30 cellular contexts compared by ENCODE assay signal in the genomic region with DNA sequence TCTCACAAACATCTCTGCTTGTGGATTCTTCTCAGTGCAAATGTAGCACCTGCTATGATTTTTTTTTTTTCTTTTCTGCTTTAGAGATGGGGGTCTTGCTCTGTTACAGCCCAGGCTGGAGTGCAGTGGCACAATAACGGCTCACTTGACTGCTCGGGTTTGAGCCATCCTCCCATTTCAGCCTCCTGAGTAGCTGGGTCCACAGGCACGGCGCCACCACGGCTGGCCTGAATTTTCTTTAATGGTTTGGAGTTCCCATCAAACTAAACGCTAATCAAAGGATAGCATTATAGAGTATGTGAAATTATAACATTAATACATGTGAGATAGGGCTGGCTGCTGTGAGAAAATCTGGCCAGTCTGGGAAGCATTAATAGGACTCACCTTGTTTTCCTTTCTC. TPM values are rescaled to one million over a fixed set of nuclear protein-coding genes. Genes with fewer than 3 reads are reported as not detected.
A peak's percentile ranks its signal among the peaks of the same experiment; 100 is the strongest.
DNase-seq lines count a peak whose midpoint lies in the region; ATAC-seq and TF ChIP-seq lines count a peak whose summit lies in the region.
"Had no signal": no experiment of that assay in that cellular context is flagged by ENCODE, and none has a peak within 500 bp of the region (broad histone marks: within the 10 kb centered on the region; RNA-seq: fewer than 3 reads in every experiment).

No MANE protein-coding gene starts in this region.

- intact Hi-C loops in natural killer cell (cut with micrococcal nuclease) (loop anchor here (5.0 kb wide), 1 partner anchor 527 kb away; no protein-coding TSS in a partner anchor), mucosa of descending colon (cut with DNase I, micrococcal nuclease) (loop anchor here in 1 of 2 donors (10.0 kb wide), 1 partner anchor 530 kb away; no protein-coding TSS in a partner anchor)

- H3K4me1 Mint-ChIP-seq in natural killer cell = peaks cover 0 to 9% of the 10 kb centered on the region in 2 donors
- H3K4me1 Mint-ChIP-seq in natural killer cell treated with Interleukin-12 subunit alpha and Interleukin-12 subunit beta and Interleukin-15 and Interleukin-18, amount 100 ng/mL, for 72 hours (ENCODE audit: low read depth in 2 of 2) = peaks cover 3 to 9% of the 10 kb centered on the region in 2 donors
- H3K4me1 Mint-ChIP-seq: activated naive CD4-positive, alpha-beta T cell treated with anti-CD3 and anti-CD28 coated beads, Interleukin-2, amount 10 ng/mL, durations not matched to agents 7 days and 5 days; CD14-positive monocyte; H9 had no signal

- peaks cover 12% of the 10 kb centered on the region for H3K36me3 Mint-ChIP-seq in natural killer cell
- H3K36me3 Mint-ChIP-seq in natural killer cell treated with Interleukin-12 subunit alpha and Interleukin-12 subunit beta and Interleukin-15 and Interleukin-18, amount 100 ng/mL, for 72 hours = peaks cover 11% of the 10 kb centered on the region

- ATAC-seq in natural killer cell (no peak), mucosa of descending colon (peak; percentile 8)
- no peak for ATAC-seq in natural killer cell treated with Interleukin-12 subunit alpha and Interleukin-12 subunit beta and Interleukin-15 and Interleukin-18, amount 100 ng/mL, for 72 hours
- ATAC-seq: activated CD4-positive, alpha-beta T cell treated with anti-CD3 and anti-CD28 coated beads for 36 hours; activated CD8-positive, alpha-beta T cell treated with anti-CD3 and anti-CD28 coated beads, Interleukin-2, amount 10 ng/mL, durations not matched to agents 7 days and 5 days; effector memory CD8-positive, alpha-beta T cell; stimulated activated naive CD8-positive, alpha-beta T cell treated with anti-CD3 and anti-CD28 coated beads, Interleukin-15, Interleukin-2, amounts not matched to agents 100 U/mL and 50 U/mL, for 24 hours had no signal

- H3K4me3 ChIP-seq in mucosa of descending colon = no peak overlapping the region
- H3K4me3 ChIP-seq: ascending aorta, coronary artery, ovary, skin epidermis had no signal

- H3K27me3 Mint-ChIP-seq in natural killer cell (ENCODE audit: low read depth in 2 of 2) = peaks cover 4 to 16% of the 10 kb centered on the region in 2 donors
- peaks cover 4 to 10% of the 10 kb centered on the region in 2 donors for H3K27me3 Mint-ChIP-seq in natural killer cell treated with Interleukin-12 subunit alpha and Interleukin-12 subunit beta and Interleukin-15 and Interleukin-18, amount 100 ng/mL, for 72 hours

- H3K27ac Mint-ChIP-seq in natural killer cell = peak overlapping the region; percentile 29 to 71
- H3K27ac Mint-ChIP-seq in natural killer cell treated with Interleukin-12 subunit alpha and Interleukin-12 subunit beta and Interleukin-15 and Interleukin-18, amount 100 ng/mL, for 72 hours = no peak overlapping the region
- H3K27ac Mint-ChIP-seq: activated CD4-positive, alpha-beta T cell treated with anti-CD3 and anti-CD28 coated beads for 36 hours; activated CD8-positive, alpha-beta T cell treated with anti-CD3 and anti-CD28 coated beads, Interleukin-2, amount 10 ng/mL, durations not matched to agents 7 days and 5 days; activated naive CD4-positive, alpha-beta T cell treated with anti-CD3 and anti-CD28 coated beads, Interleukin-2, amount 10 ng/mL, durations not matched to agents 7 days and 5 days; CD14-positive monocyte; nephron had no signal

- H3K4me1 ChIP-seq in mucosa of descending colon (ENCODE audit: low read depth) = no peaks in the 10 kb centered on the region

- no peaks in the 10 kb centered on the region for H3K36me3 ChIP-seq in mucosa of descending colon (ENCODE audit: low read depth)
- H3K36me3 ChIP-seq: ovary had no signal

- H3K9me3 ChIP-seq in mucosa of descending colon = no peaks in the 10 kb centered on the region
- H3K9me3 ChIP-seq: ascending aorta, ovary had no signal

- no peaks in the 10 kb centered on the region for H3K9me3 Mint-ChIP-seq in natural killer cell
- no peaks in the 10 kb centered on the region for H3K9me3 Mint-ChIP-seq in natural killer cell treated with Interleukin-12 subunit alpha and Interleukin-12 subunit beta and Interleukin-15 and Interleukin-18, amount 100 ng/mL, for 72 hours
- H3K9me3 Mint-ChIP-seq: activated naive CD4-positive, alpha-beta T cell treated with anti-CD3 and anti-CD28 coated beads, Interleukin-2, amount 10 ng/mL, durations not matched to agents 7 days and 5 days; CD14-positive monocyte; effector memory CD8-positive, alpha-beta T cell; H9; nephron had no signal

- no peak overlapping the region for H3K4me3 Mint-ChIP-seq in natural killer cell
- no peak overlapping the region for H3K4me3 Mint-ChIP-seq in natural killer cell treated with Interleukin-12 subunit alpha and Interleukin-12 subunit beta and Interleukin-15 and Interleukin-18, amount 100 ng/mL, for 72 hours
- H3K4me3 Mint-ChIP-seq: activated CD4-positive, alpha-beta T cell treated with anti-CD3 and anti-CD28 coated beads for 36 hours; activated CD8-positive, alpha-beta T cell treated with anti-CD3 and anti-CD28 coated beads, Interleukin-2, amount 10 ng/mL, durations not matched to agents 7 days and 5 days; activated naive CD4-positive, alpha-beta T cell treated with anti-CD3 and anti-CD28 coated beads, Interleukin-2, amount 10 ng/mL, durations not matched to agents 7 days and 5 days; CD14-positive monocyte; effector memory CD8-positive, alpha-beta T cell; H9; nephron had no signal

- DNase-seq in NCI-H1105 treated with DMSO at 0.1 percent for 48 hours (lab: John Stamatoyannopoulos, UW) = peak; percentile 3
- DNase-seq in NCI-H1105 (lab: John Stamatoyannopoulos, UW) = no peak
- DNase-seq in natural killer cell = no peak
- no peak for DNase-seq in natural killer cell treated with Interleukin-12 subunit alpha and Interleukin-12 subunit beta and Interleukin-15 and Interleukin-18, amount 100 ng/mL, for 72 hours (ENCODE audit: low spot score)
- no peak for DNase-seq in mucosa of descending colon
- no peak for DNase-seq in iPS-NIHi7 (ENCODE audit: extremely low spot score)
- DNase-seq in NCI-H1930 (lab: John Stamatoyannopoulos, UW) = no peak
- DNase-seq in hippocampal formation (lab: John Stamatoyannopoulos, UW) = no peak
- DNase-seq: activated CD4-positive, alpha-beta T cell treated with anti-CD3 and anti-CD28 coated beads for 36 hours; activated CD8-positive, alpha-beta T cell treated with anti-CD3 and anti-CD28 coated beads, Interleukin-2, amount 10 ng/mL, durations not matched to agents 7 days and 5 days; activated naive CD4-positive, alpha-beta T cell treated with anti-CD3 and anti-CD28 coated beads, Interleukin-2, amount 10 ng/mL, durations not matched to agents 7 days and 5 days; effector memory CD8-positive, alpha-beta T cell; erythroblast; islet precursor cell; KBM-7; midbrain; NCI-H1092 treated with DMSO at 0.1 percent for 48 hours; NCI-H2029; NCI-H524 treated with DMSO at 0.1 percent for 48 hours; stimulated activated naive CD8-positive, alpha-beta T cell treated with anti-CD3 and anti-CD28 coated beads, Interleukin-15, Interleukin-2, amounts not matched to agents 100 U/mL and 50 U/mL, for 24 hours; SW 1271; T-helper 9 cell had no signal

- no peak for TF ChIP-seq CTCF in natural killer cell (IDR thresholded peaks at IDR 0.05)
- no peak for TF ChIP-seq CTCF in mucosa of descending colon (IDR thresholded peaks at IDR 0.05)

RNA-seq across cellular contexts. Expression of gene PTGER3, which starts 7.2 kb away (rescaled TPM):
- total RNA-seq in natural killer cell (10 to 100 TPM in 1 of 3 donors, under 1 TPM in 1, not detected in 1; 0.72 to 21.9 TPM), mucosa of descending colon (10 to 100 TPM in 1 of 3 donors, 1 to 10 TPM in 2; 1.2 to 19.7 (median 1.3) TPM)
- 100 to 1,000 TPM in 1 of 2 donors, 10 to 100 TPM in 1; 62.9 to 158 TPM for total RNA-seq in natural killer cell treated with Interleukin-12 subunit alpha and Interleukin-12 subunit beta and Interleukin-15 and Interleukin-18, amount 100 ng/mL, for 72 hours
- total RNA-seq: A172; activated CD4-positive, alpha-beta T cell treated with anti-CD3 and anti-CD28 coated beads for 36 hours had no signal

RNA-seq across cellular contexts. Expression of gene ZRANB2, which starts 26.0 kb away (rescaled TPM):
- total RNA-seq in natural killer cell = 100 to 1,000 TPM; 114 to 133 (median 128) TPM
- total RNA-seq in natural killer cell treated with Interleukin-12 subunit alpha and Interleukin-12 subunit beta and Interleukin-15 and Interleukin-18, amount 100 ng/mL, for 72 hours = 100 to 1,000 TPM in 1 of 2 donors, 10 to 100 TPM in 1; 96.0 to 116 TPM
- 100 to 1,000 TPM in 1 of 3 donors, 10 to 100 TPM in 2; 74.8 to 108 (median 94.9) TPM for total RNA-seq in mucosa of descending colon

Comparison
In these comparisons a context has a peak if more than half of its experiments do, and no peak if none do; other contexts are left out.
1. H3K27ac Mint-ChIP-seq: peak in natural killer cell (2 of 2); none in natural killer cell treated with Interleukin-12 subunit alpha and Interleukin-12 subunit beta and Interleukin-15 and Interleukin-18, amount 100 ng/mL, for 72 hours (0 of 2).